1 cellular context compared by ENCODE assay signal in genomic region chr6:124962617-124963415, GRCh38.
TF ChIP-seq lines count a peak whose summit lies in the region.

No MANE protein-coding gene starts in this region.

TF ChIP-seq in GM23338, 12 proteins besides CTCF, POLR2A, EP300 and RAD21 (continued from another document):
- TF ChIP-seq ZNF462 (CRISPR knock-in tag; IDR thresholded peaks at IDR 0.05), result no peak
